21 cellular contexts compared by ENCODE assay signal in the genomic region with DNA sequence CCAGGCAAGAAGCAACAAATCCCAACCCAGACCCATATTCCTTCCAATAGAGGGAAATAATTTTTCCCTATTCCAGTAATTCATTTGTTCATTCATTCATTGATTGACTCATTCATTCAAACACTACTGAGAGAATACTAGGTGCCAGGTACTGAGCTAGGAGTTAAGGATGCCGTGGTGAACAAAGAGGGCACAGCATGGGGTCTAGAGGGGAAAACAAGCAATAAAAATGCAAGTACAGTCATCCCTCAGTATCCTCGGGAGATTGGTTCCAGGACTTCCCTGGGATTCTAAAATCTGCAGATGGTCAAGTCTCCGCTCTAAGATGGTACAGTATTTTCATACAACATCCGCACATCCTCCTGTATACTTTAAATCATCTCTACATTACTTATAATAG. TPM values are rescaled to one million over a fixed set of nuclear protein-coding genes. Genes with fewer than 3 reads are reported as not detected.
DNase-seq lines count a peak whose midpoint lies in the region; ATAC-seq, FAIRE-seq and TF ChIP-seq lines count a peak whose summit lies in the region.
"Had no signal": no experiment of that assay in that cellular context is flagged by ENCODE, and none has a peak within 500 bp of the region (broad histone marks: within the 10 kb centered on the region; RNA-seq: fewer than 3 reads in every experiment).

No MANE protein-coding gene starts in this region.

- peak overlapping the region; percentile 64 for H3K27ac Mint-ChIP-seq in activated B cell treated with CpG ODN at 0.5 μM for 24 hours

- H3K4me2 ChIP-seq in IMR-90 (ENCODE audit: low read depth, low read length) (no peak overlapping the region), keratinocyte (ENCODE audit: control insufficient read depth, extremely low read depth, insufficient read depth, low read depth, low read length) (peak overlapping the region; percentile 65)

- DNase-seq in NCI-H1417 (lab: John Stamatoyannopoulos, UW) = peak in 2 of 3 experiments; percentile 24 to 76
- no peak for DNase-seq in NCI-H1417 treated with DMSO at 0.1 percent for 48 hours (lab: John Stamatoyannopoulos, UW)
- no peak for DNase-seq in IMR-90
- no peak for DNase-seq in activated B cell treated with CpG ODN at 0.5 μM for 24 hours
- DNase-seq in keratinocyte (ENCODE audit: low read depth, low spot score) = no peak
- DNase-seq in HAP-1 (ENCODE audit: low spot score in 2 of 2) = no peak
- no peak for DNase-seq in stimulated activated CD4-positive, alpha-beta T cell treated with anti-CD3 and anti-CD28 coated beads, Interleukin-12 subunit alpha, Interleukin-12 subunit beta, amount 100 ng/mL, for 4 hours
- DNase-seq in C1 segment of cervical spinal cord (lab: John Stamatoyannopoulos, UW) = no peak
- DNase-seq: CD8-positive, alpha-beta memory T cell; DND-41; Kasumi-1; NCI-H1694; NCI-H2171; NCI-H510A; OCI-M1; SW 1271 had no signal

- H3K4me1 ChIP-seq in IMR-90 (ENCODE audit: control insufficient read depth, insufficient read depth, low read length) (peaks cover 5% of the 10 kb centered on the region; the same call in 1 of the 2 replicates), keratinocyte (ENCODE audit: control insufficient read depth, extremely low read depth, insufficient read depth, low read length) (peaks cover 43% of the 10 kb centered on the region), HAP-1 (no peaks in the 10 kb centered on the region)
- H3K4me1 ChIP-seq: SJSA1 had no signal

- H4K8ac ChIP-seq in IMR-90 (ENCODE audit: low read depth in 2 of 2, low read length in 2 of 2) = no peak overlapping the region

- dilution Hi-C loops in IMR-90 (cut with HindIII; ENCODE audit: low sequenced_read_pairs, unreplicated experiment) (no loop called here), keratinocyte (cut with MboI; ENCODE audit: extremely low pct_ligation_motif_present, low sequenced_read_pairs) (no loop called here)

- H3K9ac ChIP-seq in IMR-90 (ENCODE audit: low read depth, low read length) (no peak overlapping the region), keratinocyte (ENCODE audit: control insufficient read depth, extremely low read depth, insufficient read depth, low read length) (no peak overlapping the region)

- POLR2A ChIA-PET in IMR-90 (lab: Charles Lee; ENCODE audit: unreplicated experiment) = no interaction called here
- POLR2A ChIA-PET in activated B cell treated with CpG ODN at 0.5 μM for 24 hours (lab: Charles Lee) = interaction anchor here (1.7 kb wide), 1 partner anchor 19 kb away, joined by 5 read pairs; a partner anchor contains a TSS

- H3K79me1 ChIP-seq in IMR-90 (ENCODE audit: low read depth in 1 of 2, low read length in 2 of 2) = no peaks in the 10 kb centered on the region

- no CpG with 5 or more reads among the region's 4 CpGs for WGBS in IMR-90 (ENCODE audit: extremely low coverage in 2 of 2, insufficient read length in 1 of 2), 2 experiments

- H3K9me3 ChIP-seq in IMR-90 (ENCODE audit: control insufficient read depth, insufficient read depth, low read length) (no peaks in the 10 kb centered on the region), keratinocyte (ENCODE audit: control insufficient read depth, low read depth, low read length) (no peaks in the 10 kb centered on the region), HAP-1 (no peaks in the 10 kb centered on the region)
- H3K9me3 ChIP-seq: SJSA1 had no signal

- H3K18ac ChIP-seq in IMR-90 (ENCODE audit: low read depth, low read length) = peak overlapping the region; percentile 65; the same call in 1 of the 2 replicates

- H3K36me3 ChIP-seq in IMR-90 (ENCODE audit: control insufficient read depth, insufficient read depth, low read length) (peaks cover 2% of the 10 kb centered on the region; the same call in 1 of the 2 replicates), keratinocyte (ENCODE audit: control insufficient read depth in 2 of 2, extremely low read depth in 1 of 2, insufficient read depth in 2 of 2, low read length in 2 of 2) (no peaks in the 10 kb centered on the region), HAP-1 (replicated peaks) (no peaks in the 10 kb centered on the region)
- H3K36me3 ChIP-seq: SJSA1 had no signal

- no peak for ATAC-seq in IMR-90 (ENCODE audit: low read depth)
- no peak for ATAC-seq in activated B cell treated with CpG ODN at 0.5 μM for 24 hours (ENCODE audit: low read depth)
- ATAC-seq: HepG2 had no signal

- H2AFZ ChIP-seq in IMR-90 (replicated peaks; ENCODE audit: low read length, poor library complexity) = no peak overlapping the region
- peak overlapping the region; percentile 38 for H2AFZ ChIP-seq in keratinocyte (ENCODE audit: control insufficient read depth, low read length)

- peaks cover 48% of the 10 kb centered on the region for H3K4me1 Mint-ChIP-seq in activated B cell treated with CpG ODN at 0.5 μM for 24 hours

- peak overlapping the region; percentile 12; the same call in 1 of the 2 replicates for H2BK120ac ChIP-seq in IMR-90 (ENCODE audit: low read depth, low read length)

- H3K9me1 ChIP-seq in IMR-90 (ENCODE audit: insufficient read depth, low read length) (no peaks in the 10 kb centered on the region), keratinocyte (ENCODE audit: control insufficient read depth, extremely low read depth, insufficient read depth, low read length) (no peaks in the 10 kb centered on the region)

- in situ Hi-C loops in IMR-90 (cut with MboI; ENCODE audit: low sequenced_read_pairs) (no loop called here), HAP-1 (cut with MboI; ENCODE audit: low sequenced_read_pairs) (no loop called here)

- no peak overlapping the region for H2BK20ac ChIP-seq in IMR-90 (ENCODE audit: low read depth, low read length)

- no peak overlapping the region for H2BK15ac ChIP-seq in IMR-90 (ENCODE audit: low read depth, low read length)

- peaks cover 94% of the 10 kb centered on the region for H3K36me3 Mint-ChIP-seq in activated B cell treated with CpG ODN at 0.5 μM for 24 hours (ENCODE audit: low read depth)

- H3K4ac ChIP-seq in IMR-90 (ENCODE audit: low read depth, low read length) = no peak overlapping the region

- no peak overlapping the region for H3K14ac ChIP-seq in IMR-90 (replicated peaks; ENCODE audit: low read depth, low read length)

- H3K79me2 ChIP-seq in keratinocyte (ENCODE audit: control insufficient read depth, insufficient read depth, low read length) = no peaks in the 10 kb centered on the region

- H3K27me3 ChIP-seq in IMR-90 (ENCODE audit: control insufficient read depth, insufficient read depth, low read length) (no peaks in the 10 kb centered on the region; the same call in 1 of the 2 replicates), keratinocyte (ENCODE audit: control insufficient read depth, extremely low read depth, insufficient read depth, low read length) (no peaks in the 10 kb centered on the region), HAP-1 (ENCODE audit: low read depth) (no peaks in the 10 kb centered on the region; the same call in 1 of the 2 replicates)
- H3K27me3 ChIP-seq: SJSA1 had no signal

- TF ChIP-seq CTCF in IMR-90 (conservative IDR thresholded peaks at IDR 0.05; ENCODE audit: low read depth, low read length) (no peak), activated B cell treated with CpG ODN at 0.5 μM for 24 hours (IDR thresholded peaks at IDR 0.05) (no peak), keratinocyte (optimal IDR thresholded peaks at IDR 0.05 in 1 of 3, IDR thresholded peaks at IDR 0.05 in 1 of 3, conservative IDR thresholded peaks at IDR 0.05 in 1 of 3; ENCODE audit: extremely low read depth in 1 of 3, insufficient read depth in 2 of 3, low read length in 3 of 3) (no peak)

- no peak overlapping the region for H3K4me3 Mint-ChIP-seq in activated B cell treated with CpG ODN at 0.5 μM for 24 hours
- H3K4me3 Mint-ChIP-seq: CD8-positive, alpha-beta memory T cell had no signal

- FAIRE-seq in keratinocyte (lab: Jason Lieb, UNC) = peak; percentile 71
- FAIRE-seq: H54, HepG2 had no signal

- H3K27ac ChIP-seq in IMR-90 (ENCODE audit: insufficient read depth, low read length) (no peak overlapping the region), keratinocyte (ENCODE audit: control insufficient read depth, insufficient read depth, low read length) (peak overlapping the region; percentile 50)
- H3K27ac ChIP-seq: 22Rv1, SJSA1 had no signal

- no peak overlapping the region for H2AK9ac ChIP-seq in IMR-90 (replicated peaks; ENCODE audit: low read depth, low read length, poor library complexity)

- intact Hi-C loops in IMR-90 (cut with micrococcal nuclease) = no loop called here
- intact Hi-C loops in activated B cell treated with CpG ODN at 0.5 μM for 24 hours (cut with micrococcal nuclease) = no loop called here

- TF ChIP-seq RAD21 in IMR-90 (IDR thresholded peaks at IDR 0.05; ENCODE audit: low read length) = no peak

- CTCF ChIA-PET in IMR-90 (lab: Yijun Ruan, JAX) = interaction anchor here (1.1 kb wide), 1 partner anchor 14 kb away, joined by 3 read pairs; no protein-coding TSS in a partner anchor
- CTCF ChIA-PET in activated B cell treated with CpG ODN at 0.5 μM for 24 hours (lab: Charles Lee) = interaction anchor here (1.1 to 2.8 kb wide), 4 partner anchors 13 to 391 kb away, joined by 3 to 13 read pairs (median 4); no protein-coding TSS in a partner anchor

- H2BK5ac ChIP-seq in IMR-90 (ENCODE audit: low read depth, low read length, poor library complexity, severe bottlenecking) = no peak overlapping the region

- H4K20me1 ChIP-seq in IMR-90 (ENCODE audit: insufficient read depth, low read length) (no peaks in the 10 kb centered on the region), keratinocyte (ENCODE audit: control insufficient read depth, extremely low read depth, insufficient read depth, low read length) (no peaks in the 10 kb centered on the region)

- no peaks in the 10 kb centered on the region for H3K27me3 Mint-ChIP-seq in activated B cell treated with CpG ODN at 0.5 μM for 24 hours
- H3K27me3 Mint-ChIP-seq: CD8-positive, alpha-beta memory T cell had no signal

- no TSS peak for BruUV-seq in IMR-90 (replicated peaks; lab: Mats Ljungman, UMichigan)

- H2AK5ac ChIP-seq in IMR-90 (ENCODE audit: low read depth, low read length) = no peak overlapping the region

- H3K56ac ChIP-seq in IMR-90 (ENCODE audit: extremely low read depth, insufficient read depth, low read length) = no peak overlapping the region

- no peaks in the 10 kb centered on the region for H3K9me3 Mint-ChIP-seq in activated B cell treated with CpG ODN at 0.5 μM for 24 hours
- H3K9me3 Mint-ChIP-seq: CD8-positive, alpha-beta memory T cell had no signal

- H3K23ac ChIP-seq in IMR-90 (ENCODE audit: low read depth, low read length) = no peak overlapping the region

- no peak overlapping the region for H4K5ac ChIP-seq in IMR-90 (ENCODE audit: low read depth, low read length)

- TF ChIP-seq POLR2A in IMR-90 (IDR thresholded peaks at IDR 0.05; ENCODE audit: low read depth, low read length) = no peak

- H3K4me3 ChIP-seq in IMR-90 (ENCODE audit: insufficient read depth, low read depth, low read length) (no peak overlapping the region), keratinocyte (ENCODE audit: control insufficient read depth in 2 of 3, extremely low read depth in 1 of 3, insufficient read depth in 2 of 3, low read depth in 1 of 3, low read length in 3 of 3) (peak overlapping the region in 1 of 3 experiments; percentile 16), HAP-1 (no peak overlapping the region)
- H3K4me3 ChIP-seq: SJSA1 had no signal

- no peak overlapping the region; the same call in 1 of the 2 replicates for H4K91ac ChIP-seq in IMR-90 (ENCODE audit: insufficient read depth, low read depth, low read length)

RNA-seq across cellular contexts. Expression of a gene that starts 18.7 kb away (rescaled TPM):
- total RNA-seq in IMR-90 (2012; rRNA removed) = 0.28 and 0.36 TPM in 2 replicates
- 0.09 TPM in 2 replicates for polyA plus RNA-seq in IMR-90 (2012; rRNA removed)
- polyA plus RNA-seq in IMR-90 (2012; cell fraction: cytosol; rRNA removed) = 0.04 TPM in 1 of 2 replicates, not detected in the other
- 0.05 and 0.10 TPM in 2 replicates for polyA plus RNA-seq in IMR-90 (2012; cell fraction: nucleus; rRNA removed; ENCODE audit: low replicate concordance)
- 40.2 and 43.7 TPM in 2 replicates for total RNA-seq in activated B cell treated with CpG ODN at 0.5 μM for 24 hours
- polyA plus RNA-seq in keratinocyte = 0.45 to 0.98 TPM (median 0.68 TPM) in 3 replicates
- polyA plus RNA-seq in keratinocyte (2011; ENCODE audit: low read depth) = 31.2 TPM
- polyA plus RNA-seq in keratinocyte (2011; cell fraction: cytosol; rRNA removed) = 0.60 and 0.64 TPM in 2 replicates
- polyA plus RNA-seq in keratinocyte (2011; cell fraction: nucleus; rRNA removed) = 1.3 TPM in 2 replicates
- polyA plus RNA-seq in keratinocyte (2012; ENCODE audit: low replicate concordance) = 0.34 and 21.1 TPM in 2 replicates
- 0.33 to 3.0 TPM (median 2.8 TPM) in 3 replicates for polyA minus RNA-seq in keratinocyte
- not detected for polyA minus RNA-seq in keratinocyte (2011; cell fraction: cytosol; rRNA and poly(A)+ RNA removed)
- 6.0 and 8.6 TPM in 2 replicates for polyA minus RNA-seq in keratinocyte (2011; cell fraction: nucleus; rRNA and poly(A)+ RNA removed)
- total RNA-seq: SJSA1 had no signal
- polyA plus RNA-seq: BJ had no signal

Comparison
In these comparisons a context has a peak if more than half of its experiments do, and no peak if none do; other contexts are left out.
1. DNase-seq: peak in NCI-H1417 (2 of 3); none in NCI-H1417 treated with DMSO at 0.1 percent for 48 hours (single experiment), IMR-90 (single experiment), activated B cell treated with CpG ODN at 0.5 μM for 24 hours (single experiment), keratinocyte (single experiment), HAP-1 (0 of 2), stimulated activated CD4-positive, alpha-beta T cell treated with anti-CD3 and anti-CD28 coated beads, Interleukin-12 subunit alpha, Interleukin-12 subunit beta, amount 100 ng/mL, for 4 hours (single experiment) and C1 segment of cervical spinal cord (0 of 14).
2. RNA of a gene that starts 18.7 kb away (total RNA-seq): 40.2 to 43.7 TPM in activated B cell treated with CpG ODN at 0.5 μM for 24 hours; 0.28 to 0.36 TPM in IMR-90; every median in the first group is over 10 times any median in the second.